Comparison of ENCODE assay signal across 18 cellular contexts in genomic region chr13:45658586-45659235, GRCh38. TPM values are rescaled to one million over a fixed set of nuclear protein-coding genes. Genes with fewer than 3 reads are reported as not detected.
A peak's percentile ranks its signal among the peaks of the same experiment; 100 is the strongest.
DNase-seq lines count a peak whose midpoint lies in the region; ATAC-seq, FAIRE-seq and TF ChIP-seq lines count a peak whose summit lies in the region.
"Had no signal": no experiment of that assay in that cellular context is flagged by ENCODE, and none has a peak within 500 bp of the region (broad histone marks: within the 10 kb centered on the region; RNA-seq: fewer than 3 reads in every experiment).

No MANE protein-coding gene starts in this region.

- H3K9me3 Mint-ChIP-seq in activated naive CD4-positive, alpha-beta T cell treated with anti-CD3 and anti-CD28 coated beads, Interleukin-2, amount 10 ng/mL, durations not matched to agents 7 days and 5 days, result peaks cover 5% of the 10 kb centered on the region
- H3K9me3 Mint-ChIP-seq: CD4-positive, alpha-beta T cell; natural killer cell treated with Interleukin-12 subunit alpha and Interleukin-12 subunit beta and Interleukin-15 and Interleukin-18, amount 100 ng/mL, for 72 hours had no signal

- no peak for TF ChIP-seq CTCF in omental fat pad (IDR thresholded peaks at IDR 0.05)

- CTCF ChIA-PET in activated naive CD4-positive, alpha-beta T cell treated with anti-CD3 and anti-CD28 coated beads, Interleukin-2, amount 10 ng/mL, durations not matched to agents 7 days and 5 days (lab: Charles Lee), result no interaction called here

- no peaks in the 10 kb centered on the region for H3K4me1 Mint-ChIP-seq in activated naive CD4-positive, alpha-beta T cell treated with anti-CD3 and anti-CD28 coated beads, Interleukin-2, amount 10 ng/mL, durations not matched to agents 7 days and 5 days
- H3K4me1 Mint-ChIP-seq: stimulated activated memory B cell treated with anti-CD40 and anti-IgM and Interleukin-4, amounts not matched to agents 10 μg/mL and 1 μg/mL and 100 μg/mL, for 72 hours had no signal

- H3K27me3 Mint-ChIP-seq in activated naive CD4-positive, alpha-beta T cell treated with anti-CD3 and anti-CD28 coated beads, Interleukin-2, amount 10 ng/mL, durations not matched to agents 7 days and 5 days, result peaks cover 5% of the 10 kb centered on the region
- H3K27me3 Mint-ChIP-seq: CD4-positive, alpha-beta T cell; stimulated activated memory B cell treated with anti-CD40 and anti-IgM and Interleukin-4, amounts not matched to agents 10 μg/mL and 1 μg/mL and 100 μg/mL, for 72 hours had no signal

- DNase-seq in Daoy (ENCODE audit: low read depth) (peak; percentile 10), NCI-H226 (peak; percentile 82), epidermal melanocyte (ENCODE audit: insufficient read length, low spot score) (peak; percentile 50), omental fat pad (ENCODE audit: low spot score) (no peak), SIG-M5 treated with dmso at 0.1 percent for 504 hours (lab: John Stamatoyannopoulos, UW; ENCODE audit: unreplicated experiment) (no peak), GM12891 (ENCODE audit: insufficient read length, low spot score) (no peak)
- no peak for DNase-seq in activated naive CD4-positive, alpha-beta T cell treated with anti-CD3 and anti-CD28 coated beads, Interleukin-2, amount 10 ng/mL, durations not matched to agents 7 days and 5 days
- no peak for DNase-seq in activated effector memory CD4-positive, alpha-beta T cell treated with anti-CD3 and anti-CD28 coated beads, Interleukin-2, amount 50 U/mL, for 16 hours
- DNase-seq: activated gamma-delta T cell; CD4-positive, alpha-beta T cell; NK-92 treated with Interleukin-12 subunit alpha and Interleukin-12 subunit beta, amount 100 ng/mL, for 24 hours; right cardiac atrium; SJCRH30 had no signal

- FAIRE-seq in GM12891 (lab: Jason Lieb, UNC), result no peak
- FAIRE-seq: urothelium cell line had no signal

- TF ChIP-seq POLR2A in GM12891 (IDR thresholded peaks at IDR 0.05; ENCODE audit: low read depth, low read length), result no peak

- no peak overlapping the region for H3K27ac Mint-ChIP-seq in activated naive CD4-positive, alpha-beta T cell treated with anti-CD3 and anti-CD28 coated beads, Interleukin-2, amount 10 ng/mL, durations not matched to agents 7 days and 5 days
- H3K27ac Mint-ChIP-seq: CD4-positive, alpha-beta T cell; natural killer cell treated with Interleukin-12 subunit alpha and Interleukin-12 subunit beta and Interleukin-15 and Interleukin-18, amount 100 ng/mL, for 72 hours; stimulated activated memory B cell treated with anti-CD40 and anti-IgM and Interleukin-4, amounts not matched to agents 10 μg/mL and 1 μg/mL and 100 μg/mL, for 72 hours had no signal

- no peak overlapping the region for H3K4me3 Mint-ChIP-seq in activated naive CD4-positive, alpha-beta T cell treated with anti-CD3 and anti-CD28 coated beads, Interleukin-2, amount 10 ng/mL, durations not matched to agents 7 days and 5 days
- H3K4me3 Mint-ChIP-seq: CD4-positive, alpha-beta T cell; natural killer cell treated with Interleukin-12 subunit alpha and Interleukin-12 subunit beta and Interleukin-15 and Interleukin-18, amount 100 ng/mL, for 72 hours; stimulated activated memory B cell treated with anti-CD40 and anti-IgM and Interleukin-4, amounts not matched to agents 10 μg/mL and 1 μg/mL and 100 μg/mL, for 72 hours had no signal

- ATAC-seq in omental fat pad (ENCODE audit: low FRiP score), result peak; percentile 92
- ATAC-seq: natural killer cell treated with Interleukin-12 subunit alpha and Interleukin-12 subunit beta and Interleukin-15 and Interleukin-18, amount 100 ng/mL, for 72 hours; right cardiac atrium; stimulated activated memory B cell treated with anti-CD40 and anti-IgM and Interleukin-4, amounts not matched to agents 10 μg/mL and 1 μg/mL and 100 μg/mL, for 72 hours had no signal

- no peaks in the 10 kb centered on the region for H3K36me3 Mint-ChIP-seq in activated naive CD4-positive, alpha-beta T cell treated with anti-CD3 and anti-CD28 coated beads, Interleukin-2, amount 10 ng/mL, durations not matched to agents 7 days and 5 days
- H3K36me3 Mint-ChIP-seq: natural killer cell treated with Interleukin-12 subunit alpha and Interleukin-12 subunit beta and Interleukin-15 and Interleukin-18, amount 100 ng/mL, for 72 hours; stimulated activated memory B cell treated with anti-CD40 and anti-IgM and Interleukin-4, amounts not matched to agents 10 μg/mL and 1 μg/mL and 100 μg/mL, for 72 hours had no signal

TF ChIP-seq in GM12891, 5 proteins besides CTCF, POLR2A, EP300 and RAD21:
- no peak for TF ChIP-seq PAX5 (IDR thresholded peaks at IDR 0.05; ENCODE audit: insufficient read depth, low read length, severe bottlenecking)

RNA-seq across cellular contexts. Expression of gene ERICH6B, which starts 43.2 kb away (rescaled TPM):
- total RNA-seq in Daoy (2014; rRNA removed; shearing (Covaris generic)), result not detected in 2 replicates
- total RNA-seq in omental fat pad, result not detected
- not detected for polyA plus RNA-seq in GM12891 (2012; ENCODE audit: low read depth, missing spikeins)
- total RNA-seq: CD4-positive, alpha-beta T cell; G401; liver; natural killer cell treated with Interleukin-12 subunit alpha and Interleukin-12 subunit beta and Interleukin-15 and Interleukin-18, amount 100 ng/mL, for 72 hours; right cardiac atrium; SJCRH30 had no signal
- polyA plus RNA-seq: right cardiac atrium had no signal

RNA-seq across cellular contexts. Expression of gene CBY2, which starts 43.4 kb away (rescaled TPM):
- not detected in 2 replicates for total RNA-seq in Daoy (2014; rRNA removed; shearing (Covaris generic))
- not detected for total RNA-seq in omental fat pad
- not detected for polyA plus RNA-seq in GM12891 (2012; ENCODE audit: low read depth, missing spikeins)
- total RNA-seq: CD4-positive, alpha-beta T cell; G401; liver; natural killer cell treated with Interleukin-12 subunit alpha and Interleukin-12 subunit beta and Interleukin-15 and Interleukin-18, amount 100 ng/mL, for 72 hours; right cardiac atrium; SJCRH30 had no signal
- polyA plus RNA-seq: liver, right cardiac atrium had no signal

Comparison
In these comparisons a context has a peak if more than half of its experiments do, and no peak if none do; other contexts are left out.
1. DNase-seq: peak in Daoy (single experiment), NCI-H226 (single experiment) and epidermal melanocyte (single experiment); none in omental fat pad (single experiment), SIG-M5 treated with dmso at 0.1 percent for 504 hours (single experiment), activated naive CD4-positive, alpha-beta T cell treated with anti-CD3 and anti-CD28 coated beads, Interleukin-2, amount 10 ng/mL, durations not matched to agents 7 days and 5 days (single experiment), GM12891 (single experiment) and activated effector memory CD4-positive, alpha-beta T cell treated with anti-CD3 and anti-CD28 coated beads, Interleukin-2, amount 50 U/mL, for 16 hours (single experiment).